9 cellular contexts compared by ENCODE assay signal in genomic region chr1:143720087-143721023, GRCh38.
DNase-seq lines count a peak whose midpoint lies in the region; ATAC-seq, FAIRE-seq and TF ChIP-seq lines count a peak whose summit lies in the region.
"Had no signal": no experiment of that assay in that cellular context is flagged by ENCODE, and none has a peak within 500 bp of the region (broad histone marks: within the 10 kb centered on the region; RNA-seq: fewer than 3 reads in every experiment).

No MANE protein-coding gene starts in this region.

- no peak for TF ChIP-seq POLR2A in GM12891 (IDR thresholded peaks at IDR 0.05; ENCODE audit: low read depth, low read length)
- no peak for TF ChIP-seq POLR2A in GM18505 (IDR thresholded peaks at IDR 0.05; ENCODE audit: borderline replicate concordance, extremely low read depth, insufficient read depth, insufficient read length)

- DNase-seq in GM12891 (ENCODE audit: insufficient read length, low spot score): no peak
- peak; percentile 26 for DNase-seq in NCI-H2227 treated with DMSO at 0.1 percent for 48 hours (lab: John Stamatoyannopoulos, UW)
- DNase-seq in dedifferentiated amniotic fluid mesenchymal stem cell (ENCODE audit: extremely low spot score): peak; percentile 5
- DNase-seq in pancreas: peak; percentile 33 to 83 (median 60)
- no peak for DNase-seq in NCI-H526 (lab: John Stamatoyannopoulos, UW)
- no peak for DNase-seq in 8988T
- DNase-seq: PC-9 had no signal

- TF ChIP-seq CTCF in pancreas (IDR thresholded peaks at IDR 0.05): no peak

- WGBS in pancreas, 2 donors: 4 to 5% methylated on average over 24 of the region's 24 CpGs

- ATAC-seq in pancreas (peak; percentile 67 to 95 (median 90)), GM18505 (IDR thresholded peaks at IDR 0.05; ENCODE audit: unreplicated experiment) (no peak), HG03457 (IDR thresholded peaks at IDR 0.05; ENCODE audit: unreplicated experiment) (no peak)

- FAIRE-seq in GM12891 (lab: Jason Lieb, UNC) (peak; percentile 52), pancreas (lab: Jason Lieb, UNC) (no peak)

- intact Hi-C loops in pancreas (cut with DNase I): no loop called here

- H3K27ac ChIP-seq in pancreas: peak overlapping the region in 2 of 4 donors; percentile 67 to 74
- H3K27ac ChIP-seq: PC-9 had no signal

- H3K27me3 ChIP-seq in pancreas: no peaks in the 10 kb centered on the region

- H3K4me1 ChIP-seq in pancreas: no peaks in the 10 kb centered on the region

- no peaks in the 10 kb centered on the region for H3K9me3 ChIP-seq in pancreas

- no peaks in the 10 kb centered on the region for H3K36me3 ChIP-seq in pancreas

- H3K4me3 ChIP-seq in pancreas: no peak overlapping the region
- H3K4me3 ChIP-seq: PC-9 had no signal

TF ChIP-seq in GM12891, 5 proteins besides CTCF, POLR2A, EP300 and RAD21:
- TF ChIP-seq SPI1 (IDR thresholded peaks at IDR 0.05; ENCODE audit: low read depth, low read length) (no peak), TAF1 (IDR thresholded peaks at IDR 0.05; ENCODE audit: low read depth, low read length) (no peak), PAX5 (IDR thresholded peaks at IDR 0.05; ENCODE audit: insufficient read depth, low read length, severe bottlenecking) (no peak), POU2F2 (IDR thresholded peaks at IDR 0.05; ENCODE audit: low read depth, low read length) (no peak), POLR2AphosphoS5 (IDR thresholded peaks at IDR 0.05; ENCODE audit: low read depth, low read length) (no peak)

Comparison
In these comparisons a context has a peak if more than half of its experiments do, and no peak if none do; other contexts are left out.
1. DNase-seq: peak in NCI-H2227 treated with DMSO at 0.1 percent for 48 hours (single experiment), dedifferentiated amniotic fluid mesenchymal stem cell (single experiment) and pancreas (6 of 6); none in GM12891 (single experiment), NCI-H526 (0 of 2) and 8988T (single experiment).
2. ATAC-seq: peak in pancreas (4 of 4); none in GM18505 (single experiment) and HG03457 (single experiment).